1 cellular context compared by ENCODE assay signal in the genomic region with DNA sequence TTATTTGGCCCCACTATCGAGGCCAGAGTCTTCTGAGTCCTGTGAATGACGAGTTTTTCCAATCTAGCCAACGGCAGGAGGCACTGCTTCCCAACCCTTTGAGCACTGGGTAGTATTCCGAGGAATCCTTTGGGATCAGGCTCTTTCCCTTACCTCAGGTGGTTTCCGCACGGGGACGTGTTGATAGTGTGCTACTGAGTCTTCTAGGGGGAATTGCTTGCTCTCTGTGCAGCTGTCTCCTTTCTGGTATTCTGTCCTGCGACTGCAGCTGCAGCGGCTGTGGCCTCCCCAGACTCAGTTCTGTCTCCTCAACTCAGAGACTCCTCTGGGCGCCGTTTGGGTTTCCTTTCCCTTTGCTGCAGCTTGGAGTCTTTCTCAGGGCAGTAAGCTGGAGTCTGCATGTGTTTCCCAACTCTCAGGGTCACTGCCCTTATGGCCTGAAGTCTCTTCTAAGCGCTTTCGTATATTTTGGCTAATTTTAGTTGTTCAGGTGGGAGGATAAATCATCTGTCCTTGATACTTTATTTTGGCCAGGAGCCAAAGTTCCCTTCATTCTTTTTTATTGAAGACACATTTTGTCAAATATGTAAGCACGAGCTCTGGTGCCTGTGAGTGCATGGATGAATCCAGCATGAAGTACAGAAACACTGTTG.
TF ChIP-seq lines count a peak whose summit lies in the region.

No MANE protein-coding gene starts in this region.

TF ChIP-seq in SK-N-SH, 30 proteins besides CTCF, POLR2A, EP300 and RAD21:
- TF ChIP-seq NFIC (IDR thresholded peaks at IDR 0.05; ENCODE audit: borderline replicate concordance) (peak; percentile 70), TCF12 (IDR thresholded peaks at IDR 0.05) (peak; percentile 50; the same call in 1 of the 2 replicates), MXI1 (IDR thresholded peaks at IDR 0.05; ENCODE audit: low read depth, low read length) (no peak)
